Comparison of ENCODE assay signal across 8 cellular contexts in the genomic region with DNA sequence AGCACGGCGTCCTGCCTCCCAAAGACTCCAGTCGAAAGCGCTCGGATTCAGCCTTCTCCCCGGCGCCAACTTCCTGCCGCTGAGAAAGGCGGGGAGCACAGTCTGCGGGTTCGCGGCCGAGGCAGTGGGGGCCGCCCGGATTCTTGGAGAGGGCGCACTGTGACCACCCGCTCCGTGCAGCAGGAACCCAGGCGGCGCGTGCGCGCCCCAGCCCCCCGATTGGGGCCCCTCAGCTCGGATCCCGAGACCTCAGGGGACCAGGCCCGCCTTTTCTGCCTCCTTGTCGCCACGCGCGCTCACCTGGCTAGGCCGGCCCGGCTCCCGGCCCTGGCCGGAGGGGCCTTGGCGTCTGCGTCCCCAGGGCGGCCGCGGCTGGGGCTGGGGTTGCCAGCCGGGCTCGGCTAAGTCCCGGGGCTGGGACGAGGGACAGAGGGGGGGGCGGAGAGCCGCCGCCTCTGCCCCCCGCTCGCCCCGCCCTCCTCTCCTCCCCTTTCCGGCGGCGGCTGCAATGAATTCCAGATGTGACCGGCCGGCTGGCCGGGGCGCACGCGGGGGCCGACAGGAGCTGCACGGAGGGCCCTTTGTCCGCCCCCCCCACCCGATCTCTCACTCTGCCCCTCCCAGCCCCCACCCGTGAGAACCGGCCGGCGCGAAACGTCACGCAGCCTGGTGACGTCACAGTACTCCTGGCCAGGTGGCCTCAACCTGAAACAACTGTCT. TPM values are rescaled to one million over a fixed set of nuclear protein-coding genes. Genes with fewer than 3 reads are reported as not detected.
DNase-seq lines count a peak whose midpoint lies in the region; ATAC-seq, FAIRE-seq and TF ChIP-seq lines count a peak whose summit lies in the region.

A gene with protein sequence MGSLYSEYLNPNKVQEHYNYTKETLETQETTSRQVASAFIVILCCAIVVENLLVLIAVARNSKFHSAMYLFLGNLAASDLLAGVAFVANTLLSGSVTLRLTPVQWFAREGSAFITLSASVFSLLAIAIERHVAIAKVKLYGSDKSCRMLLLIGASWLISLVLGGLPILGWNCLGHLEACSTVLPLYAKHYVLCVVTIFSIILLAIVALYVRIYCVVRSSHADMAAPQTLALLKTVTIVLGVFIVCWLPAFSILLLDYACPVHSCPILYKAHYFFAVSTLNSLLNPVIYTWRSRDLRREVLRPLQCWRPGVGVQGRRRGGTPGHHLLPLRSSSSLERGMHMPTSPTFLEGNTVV (minus strand): TSS at position 428 of the 720 bp plus-strand sequence. CDS start 6,426 bp downstream, outside the sequence.

- BruUV-seq in HepG2 (replicated peaks; lab: Mats Ljungman, UMichigan): no TSS peak

- peak within 1 kb of the TSS; percentile 59 for H3K9ac ChIP-seq in HepG2 (ENCODE audit: insufficient read depth, low read depth, low read length)

- H4K20me1 ChIP-seq in HepG2 (ENCODE audit: insufficient read depth, low read length): no peaks in the 10 kb centered on the region

- no CpG with 5 or more reads among the region's 71 CpGs for WGBS in HepG2 (ENCODE audit: low lambda C conversion rate)

- H3K27ac ChIP-seq in HepG2 (ENCODE audit: extremely low read length, insufficient read depth, low read length): no peak within 1 kb of the TSS

- DNase-seq in EH (ENCODE audit: low read depth) (peak; percentile 80), NCI-H345 treated with DMSO at 0.1 percent for 48 hours (lab: John Stamatoyannopoulos, UW; ENCODE audit: unreplicated experiment) (peak; percentile 46), HepG2 (ENCODE audit: low spot score) (peak; percentile 36), NCI-H128 (lab: John Stamatoyannopoulos, UW; ENCODE audit: unreplicated experiment) (no peak)
- peak; percentile 89 for DNase-seq in activated CD4-positive, alpha-beta T cell treated with anti-CD3 and anti-CD28 coated beads, Interleukin-2, amount 10 ng/mL, durations not matched to agents 24 days and 14 days
- DNase-seq in stimulated activated CD4-positive, alpha-beta T cell treated with anti-CD3 and anti-CD28 coated beads, Interleukin-4, amount 100 ng/mL, for 4 hours: peak; percentile 64 to 69

- peak within 1 kb of the TSS; percentile 90 for H3K4me2 ChIP-seq in HepG2 (ENCODE audit: low read depth, low read length)

- POLR2A ChIA-PET in HepG2 (lab: Yijun Ruan, JAX): interaction anchor here (0.5 to 1.2 kb wide), 3 partner anchors 9 to 28 kb away, joined by 3 to 4 read pairs (median 3); no protein-coding TSS in a partner anchor

- H3K36me3 Mint-ChIP-seq in activated CD4-positive, alpha-beta T cell treated with anti-CD3 and anti-CD28 coated beads, Interleukin-2, amount 10 ng/mL, durations not matched to agents 24 days and 14 days (ENCODE audit: low read depth): no peaks in the 10 kb centered on the region
- peaks cover 34% of the 10 kb centered on the region for H3K36me3 Mint-ChIP-seq in dendritic cell treated with granulocyte-macrophage colony-stimulating factor and Interleukin-4, amounts not matched to agents 40 ng/mL and 50 ng/mL, for 4 days (ENCODE audit: low read depth)

- H3K4me1 Mint-ChIP-seq in activated CD4-positive, alpha-beta T cell treated with anti-CD3 and anti-CD28 coated beads, Interleukin-2, amount 10 ng/mL, durations not matched to agents 24 days and 14 days: peaks cover 16% of the 10 kb centered on the region
- peaks cover 37% of the 10 kb centered on the region for H3K4me1 Mint-ChIP-seq in dendritic cell treated with granulocyte-macrophage colony-stimulating factor and Interleukin-4, amounts not matched to agents 40 ng/mL and 50 ng/mL, for 4 days (ENCODE audit: low read depth)

- H3K36me3 ChIP-seq in HepG2 (replicated peaks in 1 of 2; ENCODE audit: control insufficient read depth in 1 of 2, insufficient read depth in 2 of 2, low read length in 2 of 2): no peaks in the 10 kb centered on the region

- H2AFZ ChIP-seq in HepG2 (ENCODE audit: low read length): no peak within 1 kb of the TSS

- peak within 1 kb of the TSS; percentile 88 for H3K27ac Mint-ChIP-seq in activated CD4-positive, alpha-beta T cell treated with anti-CD3 and anti-CD28 coated beads, Interleukin-2, amount 10 ng/mL, durations not matched to agents 24 days and 14 days
- H3K27ac Mint-ChIP-seq in dendritic cell treated with granulocyte-macrophage colony-stimulating factor and Interleukin-4, amounts not matched to agents 40 ng/mL and 50 ng/mL, for 4 days: peak within 1 kb of the TSS; percentile 91

- peak within 1 kb of the TSS; percentile 89 for H3K4me3 Mint-ChIP-seq in activated CD4-positive, alpha-beta T cell treated with anti-CD3 and anti-CD28 coated beads, Interleukin-2, amount 10 ng/mL, durations not matched to agents 24 days and 14 days
- peak within 1 kb of the TSS; percentile 92 for H3K4me3 Mint-ChIP-seq in dendritic cell treated with granulocyte-macrophage colony-stimulating factor and Interleukin-4, amounts not matched to agents 40 ng/mL and 50 ng/mL, for 4 days

- peak within 1 kb of the TSS; percentile 72 to 77 (median 74) for H3K4me3 ChIP-seq in HepG2 (replicated peaks in 1 of 3; ENCODE audit: insufficient read depth in 1 of 3, low read depth in 2 of 3, low read length in 3 of 3)

- H3K9me3 ChIP-seq in HepG2 (ENCODE audit: low read length): no peaks in the 10 kb centered on the region

- TF ChIP-seq POLR2A in HepG2 (IDR thresholded peaks at IDR 0.05; ENCODE audit: insufficient read depth in 1 of 2, low read depth in 2 of 2, low read length in 2 of 2): no peak

- peaks cover 40% of the 10 kb centered on the region for H3K4me1 ChIP-seq in HepG2 (ENCODE audit: insufficient read depth, low read length)

- ATAC-seq in HG02763 (IDR thresholded peaks at IDR 0.05; ENCODE audit: unreplicated experiment) (peak; percentile 47), HepG2 (peak; percentile 71)

- intact Hi-C loops in activated CD4-positive, alpha-beta T cell treated with anti-CD3 and anti-CD28 coated beads, Interleukin-2, amount 10 ng/mL, durations not matched to agents 24 days and 14 days (cut with micrococcal nuclease): loop anchor here (2.0 kb wide), 1 partner anchor 36 kb away; a partner anchor contains a TSS
- intact Hi-C loops in dendritic cell treated with granulocyte-macrophage colony-stimulating factor and Interleukin-4, amounts not matched to agents 40 ng/mL and 50 ng/mL, for 4 days (cut with micrococcal nuclease): loop anchor here (2.0 to 5.0 kb wide), 2 partner anchors 20 to 34 kb away; no protein-coding TSS in a partner anchor
- intact Hi-C loops in HepG2 (cut with micrococcal nuclease; ENCODE audit: unreplicated experiment): loop anchor here (1.0 kb wide), 1 partner anchor 19 kb away; no protein-coding TSS in a partner anchor

- no peaks in the 10 kb centered on the region for H3K27me3 Mint-ChIP-seq in activated CD4-positive, alpha-beta T cell treated with anti-CD3 and anti-CD28 coated beads, Interleukin-2, amount 10 ng/mL, durations not matched to agents 24 days and 14 days
- H3K27me3 Mint-ChIP-seq in dendritic cell treated with granulocyte-macrophage colony-stimulating factor and Interleukin-4, amounts not matched to agents 40 ng/mL and 50 ng/mL, for 4 days: peaks cover 6% of the 10 kb centered on the region

- no peaks in the 10 kb centered on the region for H3K79me2 ChIP-seq in HepG2 (ENCODE audit: insufficient read depth, low read length)

- no peaks in the 10 kb centered on the region for H3K9me3 Mint-ChIP-seq in activated CD4-positive, alpha-beta T cell treated with anti-CD3 and anti-CD28 coated beads, Interleukin-2, amount 10 ng/mL, durations not matched to agents 24 days and 14 days
- H3K9me3 Mint-ChIP-seq in dendritic cell treated with granulocyte-macrophage colony-stimulating factor and Interleukin-4, amounts not matched to agents 40 ng/mL and 50 ng/mL, for 4 days: no peaks in the 10 kb centered on the region

- TF ChIP-seq EP300 in HepG2 (IDR thresholded peaks at IDR 0.05; ENCODE audit: low read depth in 2 of 2, low read length in 2 of 2): no peak
- no peak for TF ChIP-seq EP300 in HepG2 (CRISPR knock-in tag; IDR thresholded peaks at IDR 0.05; ENCODE audit: borderline replicate concordance)

- no peak for TF ChIP-seq RAD21 in HepG2 (CRISPR knock-in tag; IDR thresholded peaks at IDR 0.05)

- peaks cover 2 to 11% of the 10 kb centered on the region in 2 experiments; a peak in 4 of 5 replicates for H3K27me3 ChIP-seq in HepG2 (ENCODE audit: control insufficient read depth in 1 of 2, insufficient read depth in 2 of 2, low read length in 2 of 2)

- TF ChIP-seq CTCF in HepG2 (CRISPR knock-in tag; IDR thresholded peaks at IDR 0.05): no peak

- FAIRE-seq in HepG2 (lab: Jason Lieb, UNC): no peak

- in situ Hi-C loops in HepG2 (cut with HindIII; ENCODE audit: extremely low pct_ligation_motif_present, low pct_unique_long_range_greater_than_20kb): loop anchor here (10.0 kb wide), 1 partner anchor 296 kb away; a partner anchor contains a TSS

- CTCF ChIA-PET in HepG2 (lab: Yijun Ruan, JAX; ENCODE audit: low intra/inter-chr PET ratio, low total read pairs): interaction anchor here (1.4 kb wide), 1 partner anchor 19 kb away, joined by 5 read pairs; no protein-coding TSS in a partner anchor

TF ChIP-seq in HepG2, 621 proteins besides CTCF, POLR2A, EP300 and RAD21 (continues in another document):
- TF ChIP-seq ZNF557 (CRISPR knock-in tag; IDR thresholded peaks at IDR 0.05): no peak

RNA-seq across cellular contexts. Expression of the gene that starts here (rescaled TPM):
- 14.3 and 14.7 TPM in 2 replicates for total RNA-seq in activated CD4-positive, alpha-beta T cell treated with anti-CD3 and anti-CD28 coated beads, Interleukin-2, amount 10 ng/mL, durations not matched to agents 24 days and 14 days
- 0.93 and 1.3 TPM in 2 replicates for total RNA-seq in HepG2 (2016; rRNA removed; fragmentation: Illumina TruSeq; extraction: Trizol)
- 0.26 and 0.51 TPM in 2 replicates for total RNA-seq in HepG2 (2016; cell fraction: cytosol; rRNA removed; fragmentation: Illumina TruSeq; extraction: Trizol; ENCODE audit: low read depth)
- total RNA-seq in HepG2 (2016; cell fraction: insoluble cytoplasmic fraction; rRNA removed; fragmentation: Illumina TruSeq; extraction: Trizol): 0.77 and 1.4 TPM in 2 replicates
- 1.2 and 1.4 TPM in 2 replicates for total RNA-seq in HepG2 (2016; cell fraction: membrane; rRNA removed; fragmentation: Illumina TruSeq; extraction: Trizol)
- total RNA-seq in HepG2 (2016; cell fraction: nucleus; rRNA removed; fragmentation: Illumina TruSeq; extraction: Trizol): 0.66 and 1.0 TPM in 2 replicates
- 0.91 and 1.2 TPM in 2 replicates for polyA plus RNA-seq in HepG2 (2011; rRNA removed)
- polyA plus RNA-seq in HepG2 (2011; cell fraction: cytosol; rRNA removed): 1.1 and 1.2 TPM in 2 replicates
- polyA plus RNA-seq in HepG2 (2011; cell fraction: nucleus; rRNA removed): 0.51 and 0.69 TPM in 2 replicates
- 0.59 and 0.71 TPM in 2 replicates for polyA plus RNA-seq in HepG2 (2012)
- polyA plus RNA-seq in HepG2 (2016; cell fraction: cytosol; fragmentation: Illumina TruSeq; extraction: Trizol; ENCODE audit: low read depth): 0.19 and 0.20 TPM in 2 replicates
- polyA plus RNA-seq in HepG2 (2016; cell fraction: insoluble cytoplasmic fraction; fragmentation: Illumina TruSeq; extraction: Trizol; ENCODE audit: low read depth): 0.53 and 0.66 TPM in 2 replicates
- 0.55 and 0.86 TPM in 2 replicates for polyA plus RNA-seq in HepG2 (2016; cell fraction: membrane; fragmentation: Illumina TruSeq; extraction: Trizol; ENCODE audit: low read depth)
- polyA plus RNA-seq in HepG2 (2016; cell fraction: nucleus; fragmentation: Illumina TruSeq; extraction: Trizol; ENCODE audit: insufficient read depth, low read depth): 1.1 and 1.4 TPM in 2 replicates
- polyA minus RNA-seq in HepG2 (2011; rRNA and poly(A)+ RNA removed; ENCODE audit: low replicate concordance): 10.2 and 10.5 TPM in 2 replicates
- 2.3 and 2.4 TPM in 2 replicates for polyA minus RNA-seq in HepG2 (2011; cell fraction: cytosol; rRNA and poly(A)+ RNA removed)
- 0.77 and 0.99 TPM in 2 replicates for polyA minus RNA-seq in HepG2 (2011; cell fraction: nucleus; rRNA and poly(A)+ RNA removed)
